In the genomic region with DNA sequence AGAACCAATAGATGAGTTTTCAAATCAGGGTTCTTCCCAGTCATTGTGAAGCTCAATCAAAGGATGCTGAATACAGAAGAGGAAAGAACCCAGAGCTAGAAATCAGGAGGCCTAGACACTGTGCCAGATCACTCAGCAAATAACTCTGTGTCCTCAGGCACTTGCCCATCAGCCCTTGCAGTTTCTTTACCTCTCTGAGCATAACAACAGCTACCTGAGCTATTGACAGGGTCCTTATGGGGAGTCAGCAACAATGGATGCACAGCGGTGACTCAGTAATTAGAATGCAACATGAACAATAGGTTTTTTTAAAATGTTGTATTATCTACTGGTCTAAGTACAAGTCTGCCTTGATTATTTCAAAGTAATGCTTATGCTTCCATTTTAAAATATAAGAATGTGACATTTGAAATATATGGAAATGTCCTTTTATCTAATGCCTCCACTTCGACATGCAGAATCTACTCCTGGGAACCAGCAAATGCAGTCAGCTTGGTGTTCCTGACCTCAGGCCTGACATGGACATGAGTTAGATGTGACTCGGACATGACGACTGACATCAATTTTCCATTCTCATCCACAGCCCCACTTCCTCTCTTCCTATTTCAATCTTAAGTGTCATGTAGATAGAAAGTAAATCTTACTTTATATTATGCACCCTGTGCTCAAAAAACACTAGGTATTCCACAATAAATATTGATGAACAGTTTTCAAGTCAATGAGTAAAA, we compare ENCODE assay signal across 22 cellular contexts.
DNase-seq lines count a peak whose midpoint lies in the region; ATAC-seq, FAIRE-seq and TF ChIP-seq lines count a peak whose summit lies in the region.
"Had no signal": no experiment of that assay in that cellular context is flagged by ENCODE, and none has a peak within 500 bp of the region (broad histone marks: within the 10 kb centered on the region; RNA-seq: fewer than 3 reads in every experiment).

No MANE protein-coding gene starts in this region.

- H3K36me3 Mint-ChIP-seq in H9 (ENCODE audit: insufficient read depth in 1 of 3, low read depth in 3 of 3) (no peaks in the 10 kb centered on the region), neural crest cell (ENCODE audit: low read depth) (no peaks in the 10 kb centered on the region)
- H3K36me3 Mint-ChIP-seq: brain; CD8-positive, alpha-beta memory T cell; IgD-negative memory B cell; naive B cell had no signal

- H3K4me1 Mint-ChIP-seq in H9 (peaks cover 15 to 20% of the 10 kb centered on the region in 2 experiments), neural crest cell (peaks cover 15% of the 10 kb centered on the region)
- H3K4me1 Mint-ChIP-seq: CD8-positive, alpha-beta memory T cell had no signal

- H3K18ac ChIP-seq in H9 (ENCODE audit: insufficient read length, low read depth, low read length) = no peak overlapping the region
- H3K18ac ChIP-seq in H1 (ENCODE audit: extremely low read depth, low read length) = no peak overlapping the region

- H3K4me2 ChIP-seq in H9 (ENCODE audit: insufficient read depth, insufficient read length, low read length) = no peak overlapping the region
- H3K4me2 ChIP-seq in H1 (ENCODE audit: insufficient read depth in 1 of 2, low read depth in 2 of 2, low read length in 2 of 2) = no peak overlapping the region

- TF ChIP-seq RAD21 in H1 (IDR thresholded peaks at IDR 0.05 in 1 of 2, conservative IDR thresholded peaks at IDR 0.05 in 1 of 2; ENCODE audit: low read depth in 2 of 2, low read length in 2 of 2) = no peak

- peak overlapping the region in 2 of 3 experiments; percentile 26 to 69; a peak in 3 of 7 replicates for H3K27ac Mint-ChIP-seq in H9
- H3K27ac Mint-ChIP-seq in neural crest cell (ENCODE audit: unreplicated experiment) = peak overlapping the region; percentile 39
- H3K27ac Mint-ChIP-seq: activated T-helper 2 cell treated with anti-CD3 and anti-CD28 coated beads, Interferon-gamma antibody, Interleukin-2, Interleukin-4, amounts not matched to agents 10 μg/mL and 5 μg/mL and 100 μg/mL, durations not matched to agents 14 hours and 24 hours and 36 hours; brain; CD8-positive, alpha-beta memory T cell; effector memory CD8-positive, alpha-beta T cell; IgD-negative memory B cell; naive B cell; stimulated activated naive B cell treated with anti-CD40 and anti-IgM and Interleukin-4, amounts not matched to agents 10 μg/mL and 1 μg/mL and 100 μg/mL, for 72 hours had no signal

- H2BK12ac ChIP-seq in H9 (ENCODE audit: insufficient read length, low read depth, low read length) (no peak overlapping the region), H1 (ENCODE audit: low read depth, low read length) (no peak overlapping the region)

- no peaks in the 10 kb centered on the region for H3K9me3 ChIP-seq in H9 (ENCODE audit: control insufficient read depth, low read depth, low read length)
- no peaks in the 10 kb centered on the region for H3K9me3 ChIP-seq in H1 (ENCODE audit: insufficient read depth in 2 of 2, low read depth in 1 of 2, low read length in 1 of 2)
- no peaks in the 10 kb centered on the region for H3K9me3 ChIP-seq in uterus

- H2BK120ac ChIP-seq in H9 (ENCODE audit: low read depth, low read length, poor library complexity, severe bottlenecking) (no peak overlapping the region), H1 (replicated peaks; ENCODE audit: low read depth, low read length) (no peak overlapping the region)

- H2AFZ ChIP-seq in H9 (ENCODE audit: low read length) (no peak overlapping the region), H1 (ENCODE audit: low read length) (no peak overlapping the region)

- no peaks in the 10 kb centered on the region for H3K23me2 ChIP-seq in H9 (ENCODE audit: insufficient read length, low read depth, low read length, poor library complexity, severe bottlenecking)
- H3K23me2 ChIP-seq in H1 (ENCODE audit: low read depth, low read length) = no peaks in the 10 kb centered on the region

- H3K4me3 Mint-ChIP-seq in H9 (no peak overlapping the region), neural crest cell (no peak overlapping the region)
- H3K4me3 Mint-ChIP-seq: brain; CD8-positive, alpha-beta memory T cell; effector memory CD8-positive, alpha-beta T cell; IgD-negative memory B cell; naive B cell; stimulated activated naive B cell treated with anti-CD40 and anti-IgM and Interleukin-4, amounts not matched to agents 10 μg/mL and 1 μg/mL and 100 μg/mL, for 72 hours had no signal

- H3K79me2 ChIP-seq in H9 (ENCODE audit: insufficient read depth, low read length) (no peaks in the 10 kb centered on the region), H1 (ENCODE audit: control insufficient read depth in 1 of 2, insufficient read depth in 2 of 2, low read length in 2 of 2) (no peaks in the 10 kb centered on the region)

- H4K8ac ChIP-seq in H9 (replicated peaks; ENCODE audit: insufficient read length, low read depth, low read length) (no peak overlapping the region), H1 (ENCODE audit: extremely low read depth, insufficient read depth, low read length) (no peak overlapping the region)

- CTCF ChIA-PET in H1 (lab: Charles Lee; ENCODE audit: partially characterized antibody) = no interaction called here

- H3K27me3 ChIP-seq in H9 (ENCODE audit: insufficient read depth, low read length) = no peaks in the 10 kb centered on the region
- no peaks in the 10 kb centered on the region for H3K27me3 ChIP-seq in H1 (replicated peaks in 1 of 4; ENCODE audit: control insufficient read depth in 3 of 4, extremely low read depth in 1 of 4, insufficient read depth in 3 of 4, low read length in 3 of 4)
- H3K27me3 ChIP-seq in uterus = no peaks in the 10 kb centered on the region

- no peak overlapping the region for H2BK15ac ChIP-seq in H9 (ENCODE audit: low read depth, low read length)
- no peak overlapping the region for H2BK15ac ChIP-seq in H1 (ENCODE audit: low read length)

- H3K23ac ChIP-seq in H9 (ENCODE audit: insufficient read length, low read depth, low read length) (no peak overlapping the region), H1 (ENCODE audit: insufficient read length) (no peak overlapping the region)

- POLR2A ChIA-PET in H1 (lab: Charles Lee; ENCODE audit: partially characterized antibody) = no interaction called here

- H3K36me3 ChIP-seq in H1 (ENCODE audit: control insufficient read depth in 2 of 4, insufficient read depth in 4 of 4, low read length in 3 of 4) (no peaks in the 10 kb centered on the region), uterus (no peaks in the 10 kb centered on the region)

- H3K4ac ChIP-seq in H9 (ENCODE audit: low read depth, low read length) (no peak overlapping the region), H1 (replicated peaks; ENCODE audit: insufficient read length, low read depth, low read length) (no peak overlapping the region)

- ATAC-seq in GM21529 (IDR thresholded peaks at IDR 0.05; ENCODE audit: unreplicated experiment) = no peak
- ATAC-seq: effector memory CD8-positive, alpha-beta T cell; GM12878; left colon; stimulated activated naive B cell treated with anti-CD40 and anti-IgM and Interleukin-4, amounts not matched to agents 10 μg/mL and 1 μg/mL and 100 μg/mL, for 72 hours had no signal

- no peak overlapping the region for H3K27ac ChIP-seq in H9 (ENCODE audit: insufficient read length, low read depth, low read length)
- H3K27ac ChIP-seq in H1 (ENCODE audit: low read depth, low read length) = no peak overlapping the region
- H3K27ac ChIP-seq in uterus = no peak overlapping the region

- H3K14ac ChIP-seq in H9 (ENCODE audit: insufficient read depth, low read length) (no peak overlapping the region), H1 (ENCODE audit: insufficient read length) (no peak overlapping the region)

- H3K9me3 Mint-ChIP-seq in H9 (no peaks in the 10 kb centered on the region), neural crest cell (no peaks in the 10 kb centered on the region)
- H3K9me3 Mint-ChIP-seq: activated T-helper 2 cell treated with anti-CD3 and anti-CD28 coated beads, Interferon-gamma antibody, Interleukin-2, Interleukin-4, amounts not matched to agents 10 μg/mL and 5 μg/mL and 100 μg/mL, durations not matched to agents 14 hours and 24 hours and 36 hours; IgD-negative memory B cell had no signal

- H3K56ac ChIP-seq in H9 (ENCODE audit: insufficient read length, low read depth, low read length) (no peak overlapping the region), H1 (replicated peaks; ENCODE audit: insufficient read length, low read depth, low read length) (no peak overlapping the region)

- no peak for TF ChIP-seq CTCF in H9 (conservative IDR thresholded peaks at IDR 0.05)
- no peak for TF ChIP-seq CTCF in H1 (IDR thresholded peaks at IDR 0.05; ENCODE audit: control extremely low read depth in 1 of 3, insufficient read depth in 1 of 3, low read depth in 1 of 3, low read length in 3 of 3)
- TF ChIP-seq CTCF in neural crest cell (conservative IDR thresholded peaks at IDR 0.05) = no peak
- no peak for TF ChIP-seq CTCF in uterus (IDR thresholded peaks at IDR 0.05)

- WGBS in H9 (ENCODE audit: extremely low coverage, insufficient read length, low lambda C conversion rate) = no CpG with 5 or more reads among the region's 4 CpGs
- 84% methylated on average over 4 of the region's 4 CpGs; no CpG with 5 or more reads in 1 of the 2 experiments for WGBS in H1 (ENCODE audit: extremely low coverage in 1 of 2, insufficient coverage in 1 of 2, insufficient read length in 1 of 2, insufficient replicate concordance in 2 of 2, low coverage in 1 of 2, low lambda C conversion rate in 2 of 2, missing lambda C conversion rate in 1 of 2), 2 experiments

- DNase-seq in H9 (no peak), NCI-H345 treated with DMSO at 0.1 percent for 48 hours (lab: John Stamatoyannopoulos, UW; ENCODE audit: unreplicated experiment) (peak; percentile 10), H1 (ENCODE audit: low read depth in 1 of 2, low spot score in 2 of 2) (no peak), neural crest cell (ENCODE audit: low read depth, low spot score) (no peak), uterus (no peak), NOMO-1 treated with dmso at 0.1 percent for 144 hours (lab: John Stamatoyannopoulos, UW; ENCODE audit: unreplicated experiment) (no peak)
- DNase-seq: activated CD8-positive, alpha-beta memory T cell treated with anti-CD3 and anti-CD28 coated beads, Interleukin-2, amount 50 U/mL, for 4 hours; CD8-positive, alpha-beta memory T cell; effector memory CD8-positive, alpha-beta T cell; left colon; MM.1S; naive B cell; NCI-H1436 treated with DMSO at 0.1 percent for 48 hours; NCI-H82; OCI-M1; small intestine; stimulated activated naive B cell treated with anti-CD40 and anti-IgM and Interleukin-4, amounts not matched to agents 10 μg/mL and 1 μg/mL and 100 μg/mL, for 72 hours had no signal

- H2BK5ac ChIP-seq in H9 (ENCODE audit: insufficient read length, low read length) = no peak overlapping the region
- no peak overlapping the region for H2BK5ac ChIP-seq in H1 (ENCODE audit: low read depth, low read length)

- no peak overlapping the region for H4K5ac ChIP-seq in H9 (ENCODE audit: insufficient read length, low read depth, low read length)
- no peak overlapping the region for H4K5ac ChIP-seq in H1 (ENCODE audit: insufficient read length, low read depth, low read length)

- FAIRE-seq in H1 (lab: Jason Lieb, UNC) = no peak
- FAIRE-seq: GM12878, small intestine had no signal

- H2BK20ac ChIP-seq in H9 (ENCODE audit: low read depth, low read length, poor library complexity, severe bottlenecking) (no peak overlapping the region), H1 (ENCODE audit: low read length) (no peak overlapping the region)

- H3K27me3 Mint-ChIP-seq in H9 (ENCODE audit: low read depth) (no peaks in the 10 kb centered on the region), neural crest cell (ENCODE audit: low read depth) (peaks cover 43% of the 10 kb centered on the region)
- H3K27me3 Mint-ChIP-seq: effector memory CD8-positive, alpha-beta T cell; IgD-negative memory B cell had no signal

- H3K4me1 ChIP-seq in H9 (ENCODE audit: insufficient read depth, low read length) (no peaks in the 10 kb centered on the region), H1 (replicated peaks in 1 of 4; ENCODE audit: control insufficient read depth in 3 of 4, insufficient read depth in 4 of 4, low read length in 3 of 4) (peaks cover 0 to 2% (median under 1%) of the 10 kb centered on the region in 4 experiments; a peak in 1 of 7 replicates), uterus (no peaks in the 10 kb centered on the region)

- H3K9ac ChIP-seq in H9 (ENCODE audit: extremely low read depth, insufficient read length, low read length) (no peak overlapping the region), H1 (replicated peaks in 1 of 4; ENCODE audit: extremely low read depth in 1 of 4, low read depth in 3 of 4, low read length in 3 of 4) (no peak overlapping the region)

- no peak overlapping the region for H4K91ac ChIP-seq in H9 (ENCODE audit: insufficient read length, low read depth, low read length)
- no peak overlapping the region for H4K91ac ChIP-seq in H1 (replicated peaks; ENCODE audit: insufficient read length, low read length)

- H3K79me1 ChIP-seq in H9 (ENCODE audit: insufficient read depth, low read depth, low read length, poor library complexity, severe bottlenecking) (no peaks in the 10 kb centered on the region), H1 (ENCODE audit: low read depth, low read length) (no peaks in the 10 kb centered on the region)

- H3K4me3 ChIP-seq in H1 (ENCODE audit: extremely low read depth in 1 of 4, insufficient read depth in 2 of 4, low read depth in 3 of 4, low read length in 4 of 4) = no peak overlapping the region
- no peak overlapping the region for H3K4me3 ChIP-seq in uterus
- H3K4me3 ChIP-seq: GM12878 had no signal

- intact Hi-C loops in uterus (cut with DNase I; ENCODE audit: low total_unique reads) = no loop called here

- TF ChIP-seq POLR2A in H1 (IDR thresholded peaks at IDR 0.05; ENCODE audit: control extremely low read depth in 1 of 2, low read depth in 2 of 2, low read length in 2 of 2) = no peak
- TF ChIP-seq POLR2A in uterus (IDR thresholded peaks at IDR 0.05) = no peak

- no peak overlapping the region for H3T11ph ChIP-seq in H9 (ENCODE audit: low read length)

- H2AK5ac ChIP-seq in H9 (ENCODE audit: insufficient read length, low read length) (no peak overlapping the region), H1 (ENCODE audit: low read depth, low read length) (no peak overlapping the region)

- TF ChIP-seq EP300 in H1 (IDR thresholded peaks at IDR 0.05; ENCODE audit: borderline replicate concordance in 1 of 2, low read depth in 2 of 2, low read length in 2 of 2) = no peak

- no peaks in the 10 kb centered on the region for H4K20me1 ChIP-seq in H9 (ENCODE audit: control insufficient read depth, insufficient read depth, insufficient read length)
- no peaks in the 10 kb centered on the region for H4K20me1 ChIP-seq in H1 (replicated peaks in 1 of 2; ENCODE audit: control insufficient read depth in 1 of 2, insufficient read depth in 2 of 2, low read length in 2 of 2)
